ENCODE assay signal across 13 cellular contexts in genomic region chr22:49916851-49917250, GRCh38. TPM values are rescaled to one million over a fixed set of nuclear protein-coding genes. Genes with fewer than 3 reads are reported as not detected.
DNase-seq lines count a peak whose midpoint lies in the region; ATAC-seq, FAIRE-seq and TF ChIP-seq lines count a peak whose summit lies in the region.
"Had no signal": no experiment of that assay in that cellular context is flagged by ENCODE, and none has a peak within 500 bp of the region (broad histone marks: within the 10 kb centered on the region; RNA-seq: fewer than 3 reads in every experiment).

No MANE protein-coding gene starts in this region.

- no peaks in the 10 kb centered on the region for H3K9me3 Mint-ChIP-seq in activated CD8-positive, alpha-beta T cell treated with anti-CD3 and anti-CD28 coated beads for 36 hours

- in situ Hi-C loops in GM23248 (cut with MboI) = no loop called here

- H3K4me3 ChIP-seq in GM23248 (no peak overlapping the region; the same call in 1 of the 2 replicates), kidney (ENCODE audit: low read length in 2 of 2) (peak overlapping the region; percentile 18 to 80)

- 90 to 92% methylated on average over 12 of the region's 12 CpGs for WGBS in GM23248 (ENCODE audit: low coverage in 1 of 2, low lambda C conversion rate in 2 of 2, missing lambda C conversion rate in 2 of 2), 2 experiments

- intact Hi-C loops in activated CD8-positive, alpha-beta T cell treated with anti-CD3 and anti-CD28 coated beads for 36 hours (cut with micrococcal nuclease) = no loop called here
- intact Hi-C loops in kidney (cut with DNase I) = no loop called here

- no peak overlapping the region for H2AFZ ChIP-seq in GM23248

- no peaks in the 10 kb centered on the region for H3K9me3 ChIP-seq in GM23248 (ENCODE audit: low read depth)
- H3K9me3 ChIP-seq in kidney (ENCODE audit: control insufficient read depth in 1 of 2, low read length in 2 of 2) = no peaks in the 10 kb centered on the region
- H3K9me3 ChIP-seq: thoracic aorta had no signal

- H3F3A ChIP-seq in GM23248 (ENCODE audit: insufficient read depth) = no peaks in the 10 kb centered on the region

- H3K4me2 ChIP-seq in GM23248 (ENCODE audit: unreplicated experiment) = no peak overlapping the region

- H3K27me3 ChIP-seq in GM23248 (replicated peaks; ENCODE audit: insufficient read depth) = no peaks in the 10 kb centered on the region

- H3K27ac ChIP-seq in 22Rv1 = peak overlapping the region; percentile 95
- no peak overlapping the region for H3K27ac ChIP-seq in GM23248
- no peak overlapping the region for H3K27ac ChIP-seq in kidney (ENCODE audit: low read depth in 2 of 2, low read length in 2 of 2)
- H3K27ac ChIP-seq: thoracic aorta had no signal

- CTCF ChIA-PET in activated CD8-positive, alpha-beta T cell treated with anti-CD3 and anti-CD28 coated beads for 36 hours (lab: Charles Lee) = interaction anchor here (0.6 to 2.8 kb wide), 5 partner anchors 61 to 208 kb away, joined by 3 to 16 read pairs (median 3); no protein-coding TSS in a partner anchor

- DNase-seq in GM23248 = no peak
- no peak for DNase-seq in activated CD8-positive, alpha-beta T cell treated with anti-CD3 and anti-CD28 coated beads for 36 hours
- peak; percentile 68 for DNase-seq in kidney
- no peak for DNase-seq in DMS79 treated with DMSO at 0.1 percent for 48 hours (lab: John Stamatoyannopoulos, UW)
- no peak for DNase-seq in NCI-H2227 (lab: John Stamatoyannopoulos, UW; ENCODE audit: unreplicated experiment)
- DNase-seq: effector CD4-positive, alpha-beta T cell; NCI-H524; stimulated activated CD4-positive, alpha-beta T cell treated with anti-CD3 and anti-CD28 coated beads, Interleukin-2, amount 100 ng/mL, for 48 hours; T1000 had no signal

- peak overlapping the region; percentile 87 for H3K27ac Mint-ChIP-seq in activated CD8-positive, alpha-beta T cell treated with anti-CD3 and anti-CD28 coated beads for 36 hours

- POLR2A ChIA-PET in activated CD8-positive, alpha-beta T cell treated with anti-CD3 and anti-CD28 coated beads for 36 hours (lab: Charles Lee) = interaction anchor here (0.5 to 0.9 kb wide), 2 partner anchors 149 to 156 kb away, joined by 3 to 4 read pairs; no protein-coding TSS in a partner anchor

- H3K4me1 ChIP-seq in GM23248 (ENCODE audit: insufficient read depth) (peaks cover 3% of the 10 kb centered on the region; the same call in 1 of the 2 replicates), kidney (ENCODE audit: control insufficient read depth in 1 of 2, insufficient read depth in 1 of 2, low read depth in 1 of 2, low read length in 2 of 2) (peaks cover 0 to 10% of the 10 kb centered on the region in 2 donors)

- no peak for FAIRE-seq in kidney (lab: Jason Lieb, UNC)

- peaks cover 21% of the 10 kb centered on the region for H3K79me2 ChIP-seq in GM23248 (ENCODE audit: insufficient read depth)

- H3K9ac ChIP-seq in GM23248 = 0 out of 2 replicates have a peak overlapping the region, but pooled peaks have one; percentile 92
- no peak overlapping the region for H3K9ac ChIP-seq in kidney (ENCODE audit: low read length in 2 of 2)

- peaks cover 16% of the 10 kb centered on the region for H3K4me1 Mint-ChIP-seq in activated CD8-positive, alpha-beta T cell treated with anti-CD3 and anti-CD28 coated beads for 36 hours (ENCODE audit: low read depth)

- no peak for ATAC-seq in activated CD8-positive, alpha-beta T cell treated with anti-CD3 and anti-CD28 coated beads for 36 hours
- ATAC-seq in GM21447 (IDR thresholded peaks at IDR 0.05; ENCODE audit: unreplicated experiment) (no peak), HG03439 (IDR thresholded peaks at IDR 0.05; ENCODE audit: unreplicated experiment) (no peak)

- peak overlapping the region; percentile 81 for H3K4me3 Mint-ChIP-seq in activated CD8-positive, alpha-beta T cell treated with anti-CD3 and anti-CD28 coated beads for 36 hours

- H3K27me3 Mint-ChIP-seq in activated CD8-positive, alpha-beta T cell treated with anti-CD3 and anti-CD28 coated beads for 36 hours = no peaks in the 10 kb centered on the region

- H3K36me3 ChIP-seq in GM23248 (ENCODE audit: low read depth) (no peaks in the 10 kb centered on the region), kidney (ENCODE audit: control insufficient read depth in 1 of 2, insufficient read depth in 2 of 2, low read length in 2 of 2) (peaks cover 8 to 9% of the 10 kb centered on the region in 2 donors)

- H4K20me1 ChIP-seq in GM23248 (ENCODE audit: insufficient read depth) = no peaks in the 10 kb centered on the region

- peaks cover 9% of the 10 kb centered on the region for H3K36me3 Mint-ChIP-seq in activated CD8-positive, alpha-beta T cell treated with anti-CD3 and anti-CD28 coated beads for 36 hours (ENCODE audit: low read depth)

- no peaks in the 10 kb centered on the region for H3K9me2 ChIP-seq in GM23248 (ENCODE audit: insufficient read depth)

- TF ChIP-seq CTCF in 22Rv1 (IDR thresholded peaks at IDR 0.05) (no peak), kidney (IDR thresholded peaks at IDR 0.05; ENCODE audit: borderline replicate concordance, extremely low read depth, insufficient read depth) (no peak)
- TF ChIP-seq CTCF in activated CD8-positive, alpha-beta T cell treated with anti-CD3 and anti-CD28 coated beads for 36 hours (IDR thresholded peaks at IDR 0.05) = no peak

RNA-seq across cellular contexts. Expression of gene ALG12, which starts 1.4 kb away (rescaled TPM):
- total RNA-seq in GM23248 (2014; rRNA removed; shearing (Covaris generic)) = 16.9 and 24.4 TPM in 2 replicates
- 21.9 and 28.5 TPM in 2 replicates for polyA plus RNA-seq in GM23248 (2016; fragmentation: Nextera tagmentation; extraction: Ambion mirVana)
- 10 to 100 TPM; 10.7 to 12.0 TPM for total RNA-seq in activated CD8-positive, alpha-beta T cell treated with anti-CD3 and anti-CD28 coated beads for 36 hours
- total RNA-seq in kidney = 28.4 TPM
- polyA plus RNA-seq in kidney (ENCODE audit: insufficient read depth, low read depth, low replicate concordance) = 27.2 TPM

RNA-seq across cellular contexts. Expression of gene CRELD2, which starts 1.6 kb away (rescaled TPM):
- 57.1 and 73.2 TPM in 2 replicates for total RNA-seq in GM23248 (2014; rRNA removed; shearing (Covaris generic))
- polyA plus RNA-seq in GM23248 (2016; fragmentation: Nextera tagmentation; extraction: Ambion mirVana) (78.4 and 80.0 TPM in 2 replicates), kidney (ENCODE audit: insufficient read depth, low read depth, low replicate concordance) (37.3 TPM)
- total RNA-seq in activated CD8-positive, alpha-beta T cell treated with anti-CD3 and anti-CD28 coated beads for 36 hours = 10 to 100 TPM; 26.1 to 28.2 TPM
- total RNA-seq in kidney = 54.0 TPM

RNA-seq across cellular contexts. Expression of gene PIM3, which starts 43.7 kb away (rescaled TPM):
- total RNA-seq in GM23248 (2014; rRNA removed; shearing (Covaris generic)) = 16.2 and 17.3 TPM in 2 replicates
- polyA plus RNA-seq in GM23248 (2016; fragmentation: Nextera tagmentation; extraction: Ambion mirVana) = 10.8 TPM in 2 replicates
- 100 to 1,000 TPM; 146 to 158 TPM for total RNA-seq in activated CD8-positive, alpha-beta T cell treated with anti-CD3 and anti-CD28 coated beads for 36 hours
- total RNA-seq in kidney = 107 TPM
- polyA plus RNA-seq in kidney (ENCODE audit: insufficient read depth, low read depth, low replicate concordance) = 96.5 TPM
